ENCODE assay signal across 18 cellular contexts in genomic region chr1:118947790-118948189, GRCh38. TPM values are rescaled to one million over a fixed set of nuclear protein-coding genes. Genes with fewer than 3 reads are reported as not detected.
DNase-seq lines count a peak whose midpoint lies in the region; ATAC-seq and TF ChIP-seq lines count a peak whose summit lies in the region.
"Had no signal": no experiment of that assay in that cellular context is flagged by ENCODE, and none has a peak within 500 bp of the region (broad histone marks: within the 10 kb centered on the region; RNA-seq: fewer than 3 reads in every experiment).

No MANE protein-coding gene starts in this region.

- H3K27me3 Mint-ChIP-seq in activated T-helper 17 cell treated with anti-CD3 and anti-CD28 coated beads, Interleukin-2, amount 50 U/mL, for 72 hours = peaks cover 8% of the 10 kb centered on the region

- peaks cover 4% of the 10 kb centered on the region for H3K9me3 Mint-ChIP-seq in activated T-helper 17 cell treated with anti-CD3 and anti-CD28 coated beads, Interleukin-2, amount 50 U/mL, for 72 hours

- DNase-seq in EL = peak; percentile 90
- DNase-seq in RPMI7951 (ENCODE audit: low read depth) = peak; percentile 76
- peak; percentile 84 for DNase-seq in epithelial cell of proximal tubule (ENCODE audit: low read depth)
- DNase-seq in psoas muscle = no peak
- DNase-seq in OCI-M2 (lab: John Stamatoyannopoulos, UW; ENCODE audit: unreplicated experiment) = no peak
- DNase-seq: activated gamma-delta T cell, DMS79, NCI-H2171, posterior cingulate gyrus, WERI-Rb-1 had no signal

- no peak overlapping the region for H3K4me3 Mint-ChIP-seq in activated T-helper 17 cell treated with anti-CD3 and anti-CD28 coated beads, Interleukin-2, amount 50 U/mL, for 72 hours
- H3K4me3 Mint-ChIP-seq: brain had no signal

- no peak overlapping the region for H3K27ac Mint-ChIP-seq in activated T-helper 17 cell treated with anti-CD3 and anti-CD28 coated beads, Interleukin-2, amount 50 U/mL, for 72 hours

- no peaks in the 10 kb centered on the region for H3K4me1 Mint-ChIP-seq in activated T-helper 17 cell treated with anti-CD3 and anti-CD28 coated beads, Interleukin-2, amount 50 U/mL, for 72 hours
- H3K4me1 Mint-ChIP-seq: brain had no signal

- H3K36me3 ChIP-seq in psoas muscle (ENCODE audit: insufficient read depth in 1 of 2, low read depth in 1 of 2) = peaks cover 0 to 2% of the 10 kb centered on the region in 2 donors
- H3K36me3 ChIP-seq: WERI-Rb-1 had no signal

- H3K9me3 ChIP-seq in psoas muscle = no peaks in the 10 kb centered on the region

- 70 to 82% (median 77%) methylated on average over 2 of the region's 2 CpGs for WGBS in psoas muscle, 3 donors

- no peak for ATAC-seq in psoas muscle
- no peak for ATAC-seq in HG03095 (IDR thresholded peaks at IDR 0.05; ENCODE audit: unreplicated experiment)
- no peak for ATAC-seq in activated T-helper 17 cell treated with anti-CD3 and anti-CD28 coated beads, Interleukin-2, amount 50 U/mL, for 72 hours (replicated peaks)
- ATAC-seq in HG02678 (IDR thresholded peaks at IDR 0.05; ENCODE audit: unreplicated experiment) = no peak

- H3K27ac ChIP-seq in psoas muscle = peak overlapping the region; percentile 79
- H3K27ac ChIP-seq: C4-2B, WERI-Rb-1 had no signal

- intact Hi-C loops in psoas muscle (cut with DNase I) = loop anchor here in 1 of 2 donors (10.0 kb wide), 1 partner anchor 653 kb away; no protein-coding TSS in a partner anchor

- no peaks in the 10 kb centered on the region for H3K36me3 Mint-ChIP-seq in activated T-helper 17 cell treated with anti-CD3 and anti-CD28 coated beads, Interleukin-2, amount 50 U/mL, for 72 hours (ENCODE audit: low read depth)
- H3K36me3 Mint-ChIP-seq: brain had no signal

- H3K4me3 ChIP-seq in epithelial cell of proximal tubule (ENCODE audit: low read depth, low read length) (no peak overlapping the region), psoas muscle (no peak overlapping the region)

- no peaks in the 10 kb centered on the region for H3K27me3 ChIP-seq in psoas muscle (ENCODE audit: insufficient read depth in 3 of 3, low read length in 2 of 3)

- peaks cover 92% of the 10 kb centered on the region for H3K4me1 ChIP-seq in psoas muscle

- TF ChIP-seq CTCF in epithelial cell of proximal tubule (conservative IDR thresholded peaks at IDR 0.05; ENCODE audit: low read depth, low read length) = no peak
- no peak for TF ChIP-seq CTCF in psoas muscle (IDR thresholded peaks at IDR 0.05)

RNA-seq across cellular contexts. Expression of gene TBX15, which starts 40.4 kb away (rescaled TPM):
- 0.20 and 0.24 TPM in 2 replicates for total RNA-seq in RPMI7951 (2014; rRNA removed; shearing (Covaris generic))
- total RNA-seq in epithelial cell of proximal tubule = 0.07 TPM in 1 of 2 replicates, not detected in the other
- 100 to 1,000 TPM in 3 of 4 donors, 10 to 100 TPM in 1; 62.5 to 220 (median 143) TPM for total RNA-seq in psoas muscle
- 100 to 1,000 TPM in 1 of 3 donors, 10 to 100 TPM in 2; 37.0 to 105 (median 53.8) TPM for polyA plus RNA-seq in psoas muscle
- not detected for total RNA-seq in activated T-helper 17 cell treated with anti-CD3 and anti-CD28 coated beads, Interleukin-2, amount 50 U/mL, for 72 hours
- total RNA-seq: activated CD8-positive, alpha-beta memory T cell treated with anti-CD3 and anti-CD28 coated beads for 36 hours; glomerular endothelial cell had no signal
- polyA plus RNA-seq: keratinocyte had no signal

Comparison
In these comparisons a context has a peak if more than half of its experiments do, and no peak if none do; other contexts are left out.
1. DNase-seq: peak in EL (single experiment), RPMI7951 (single experiment) and epithelial cell of proximal tubule (single experiment); none in psoas muscle (0 of 2) and OCI-M2 (single experiment).
2. RNA of gene TBX15, which starts 40.4 kb away (total RNA-seq): 62.5 to 220 TPM in psoas muscle; 0.20 to 0.24 TPM in RPMI7951, not detected in activated T-helper 17 cell treated with anti-CD3 and anti-CD28 coated beads, Interleukin-2, amount 50 U/mL, for 72 hours and 0.07 TPM in epithelial cell of proximal tubule; every median in the first group is over 10 times any median in the second.